1 cellular context compared by ENCODE assay signal in genomic region chr9:16461851-16462250, GRCh38.
TF ChIP-seq lines count a peak whose summit lies in the region.

No MANE protein-coding gene starts in this region.

TF ChIP-seq in H1, 55 proteins besides CTCF, POLR2A, EP300 and RAD21:
- TF ChIP-seq MAFK (IDR thresholded peaks at IDR 0.05; ENCODE audit: low read depth, low read length) (no peak), YY1 (IDR thresholded peaks at IDR 0.05; ENCODE audit: low read depth, low read length) (no peak), EZH2 (IDR thresholded peaks at IDR 0.05; ENCODE audit: low read depth, low read length, severe bottlenecking) (no peak), BACH1 (IDR thresholded peaks at IDR 0.05; ENCODE audit: low read length) (no peak), JUN (IDR thresholded peaks at IDR 0.05; ENCODE audit: low read depth, low read length) (no peak)
